Comparison of ENCODE assay signal across 2 cellular contexts in genomic region chr1:240474133-240474614, GRCh38.
A peak's percentile ranks its signal among the peaks of the same experiment; 100 is the strongest.
TF ChIP-seq lines count a peak whose summit lies in the region.

No MANE protein-coding gene starts in this region.

TF ChIP-seq in K562, 482 proteins besides CTCF, POLR2A, EP300 and RAD21 (continued from another document):
- TF ChIP-seq AFF1 (IDR thresholded peaks at IDR 0.05; ENCODE audit: low read depth in 1 of 2, partially characterized antibody in 2 of 2): no peak
- peak; percentile 60; the same call in 1 of the 2 replicates for TF ChIP-seq JUND (IDR thresholded peaks at IDR 0.05; ENCODE audit: borderline replicate concordance, low read depth, low read length)
- no peak for TF ChIP-seq JUND (tag; IDR thresholded peaks at IDR 0.05; ENCODE audit: borderline replicate concordance, low read depth, low read length)
- TF ChIP-seq IRF9 (tag; IDR thresholded peaks at IDR 0.05): peak; percentile 66
- TF ChIP-seq ATF3 (IDR thresholded peaks at IDR 0.05): peak; percentile 55
- TF ChIP-seq ATF3 (CRISPR knock-in tag; conservative IDR thresholded peaks at IDR 0.05): no peak
- TF ChIP-seq CEBPB (tag; IDR thresholded peaks at IDR 0.05): peak; percentile 92
- TF ChIP-seq PTBP1 (IDR thresholded peaks at IDR 0.05; ENCODE audit: low read depth, low read length): no peak
- TF ChIP-seq CEBPG (CRISPR knock-in tag; IDR thresholded peaks at IDR 0.05): no peak
- peak; percentile 62 to 89; a peak in 3 of 4 replicates for TF ChIP-seq CEBPG (tag; conservative IDR thresholded peaks at IDR 0.05 in 1 of 2, IDR thresholded peaks at IDR 0.05 in 1 of 2)
- TF ChIP-seq SOX6 (IDR thresholded peaks at IDR 0.05): peak; percentile 46
- no peak for TF ChIP-seq HCFC1 (IDR thresholded peaks at IDR 0.05; ENCODE audit: low read depth, low read length)
- peak; percentile 55 for TF ChIP-seq FOSL1 (tag; conservative IDR thresholded peaks at IDR 0.05)

TF ChIP-seq in WTC11, 78 proteins besides CTCF, POLR2A, EP300 and RAD21 (continued from another document):
- TF ChIP-seq ZNF532 (CRISPR knock-in tag; IDR thresholded peaks at IDR 0.05; ENCODE audit: borderline replicate concordance) (no peak), FOXJ3 (CRISPR knock-in tag; IDR thresholded peaks at IDR 0.05; ENCODE audit: borderline replicate concordance) (no peak), NFE2L1 (CRISPR knock-in tag; IDR thresholded peaks at IDR 0.05) (no peak), PRDM15 (CRISPR knock-in tag; IDR thresholded peaks at IDR 0.05) (no peak), ELF4 (CRISPR knock-in tag; IDR thresholded peaks at IDR 0.05; ENCODE audit: low read depth) (no peak), AR (CRISPR knock-in tag; IDR thresholded peaks at IDR 0.05) (no peak)
